ENCODE assay signal across 26 cellular contexts in genomic region chr5:85077581-85077980, GRCh38.
"Had no signal": no experiment of that assay in that cellular context is flagged by ENCODE, and none has a peak within 500 bp of the region (broad histone marks: within the 10 kb centered on the region; RNA-seq: fewer than 3 reads in every experiment).

No MANE protein-coding gene starts in this region.

- H3K36me3 Mint-ChIP-seq: activated naive CD4-positive, alpha-beta T cell treated with anti-CD3 and anti-CD28 coated beads, Interleukin-2, amount 50 U/mL, for 72 hours; stimulated activated naive B cell treated with anti-CD40 and anti-IgM and Interleukin-4, amounts not matched to agents 10 μg/mL and 1 μg/mL and 100 μg/mL, for 72 hours; WTC11 had no signal

- H3K4me3 ChIP-seq: coronary artery, esophagus squamous epithelium, gastroesophageal sphincter, heart left ventricle, lower lobe of right lung, mucosa of descending colon, sigmoid colon, testis, uterus had no signal

- H3K27ac ChIP-seq: coronary artery, esophagus squamous epithelium, gastroesophageal sphincter, heart left ventricle, lower lobe of right lung, sigmoid colon, testis, uterus had no signal

- H3K27ac Mint-ChIP-seq: activated naive CD4-positive, alpha-beta T cell treated with anti-CD3 and anti-CD28 coated beads, Interleukin-2, amount 50 U/mL, for 72 hours; activated T-cell treated with anti-CD3 and anti-CD28 coated beads, Interleukin-2, amount 50 U/mL, for 24 hours; activated T-helper 17 cell treated with anti-CD3 and anti-CD28 coated beads, Interleukin-2, amount 50 U/mL, for 72 hours; endodermal cell; nephron progenitor cell; stimulated activated naive B cell treated with anti-CD40 and anti-IgM and Interleukin-4, amounts not matched to agents 10 μg/mL and 1 μg/mL and 100 μg/mL, for 72 hours; WTC11 had no signal

- H3K9me3 ChIP-seq: esophagus squamous epithelium, gastroesophageal sphincter, lower lobe of right lung, mucosa of descending colon, sigmoid colon, testis, uterus had no signal

- H3K27me3 ChIP-seq: esophagus squamous epithelium, gastroesophageal sphincter, heart left ventricle, sigmoid colon, testis, uterus had no signal

- H3K9me3 Mint-ChIP-seq: activated T-cell treated with anti-CD3 and anti-CD28 coated beads, Interleukin-2, amount 50 U/mL, for 24 hours; activated T-helper 17 cell treated with anti-CD3 and anti-CD28 coated beads, Interleukin-2, amount 50 U/mL, for 72 hours; central memory CD8-positive, alpha-beta T cell; endodermal cell; nephron progenitor cell; stimulated activated naive B cell treated with anti-CD40 and anti-IgM and Interleukin-4, amounts not matched to agents 10 μg/mL and 1 μg/mL and 100 μg/mL, for 72 hours; WTC11 had no signal

- H3K36me3 ChIP-seq: esophagus squamous epithelium, gastroesophageal sphincter, heart left ventricle, lower lobe of right lung, sigmoid colon, uterus had no signal

- DNase-seq: activated CD8-positive, alpha-beta memory T cell treated with anti-CD3 and anti-CD28 coated beads, Interleukin-2, amount 50 U/mL, for 4 hours; activated T-cell treated with anti-CD3 and anti-CD28 coated beads, Interleukin-2, amount 50 U/mL, for 24 hours; endodermal cell; esophagus squamous epithelium; heart left ventricle; islet precursor cell; left cardiac atrium; lower lobe of right lung; mesendoderm; mucosa of descending colon; nephron progenitor cell; occipital lobe; posterior cingulate gyrus; sigmoid colon; stimulated activated CD4-positive, alpha-beta T cell treated with anti-CD3 and anti-CD28 coated beads, Interleukin-2, amount 100 ng/mL, for 48 hours; stimulated activated CD8-positive, alpha-beta memory T cell treated with anti-CD3 and anti-CD28 coated beads, Interleukin-4, amount 100 ng/mL, for 48 hours; stimulated activated naive B cell treated with anti-CD40 and anti-IgM and Interleukin-4, amounts not matched to agents 10 μg/mL and 1 μg/mL and 100 μg/mL, for 72 hours; testis; trophoblast cell; uterus had no signal

- H3K27me3 Mint-ChIP-seq: activated T-cell treated with anti-CD3 and anti-CD28 coated beads, Interleukin-2, amount 50 U/mL, for 24 hours; activated T-helper 17 cell treated with anti-CD3 and anti-CD28 coated beads, Interleukin-2, amount 50 U/mL, for 72 hours; central memory CD8-positive, alpha-beta T cell; stimulated activated naive B cell treated with anti-CD40 and anti-IgM and Interleukin-4, amounts not matched to agents 10 μg/mL and 1 μg/mL and 100 μg/mL, for 72 hours had no signal

- ATAC-seq: activated naive CD4-positive, alpha-beta T cell treated with anti-CD3 and anti-CD28 coated beads, Interleukin-2, amount 50 U/mL, for 72 hours; activated T-helper 17 cell treated with anti-CD3 and anti-CD28 coated beads, Interleukin-2, amount 50 U/mL, for 72 hours; gastroesophageal sphincter; heart left ventricle; left cardiac atrium; lower lobe of right lung; mucosa of descending colon; stimulated activated naive B cell treated with anti-CD40 and anti-IgM and Interleukin-4, amounts not matched to agents 10 μg/mL and 1 μg/mL and 100 μg/mL, for 72 hours; WTC11 had no signal

- H3K4me3 Mint-ChIP-seq: activated T-cell treated with anti-CD3 and anti-CD28 coated beads, Interleukin-2, amount 50 U/mL, for 24 hours; activated T-helper 17 cell treated with anti-CD3 and anti-CD28 coated beads, Interleukin-2, amount 50 U/mL, for 72 hours; central memory CD8-positive, alpha-beta T cell; endodermal cell; nephron progenitor cell; stimulated activated naive B cell treated with anti-CD40 and anti-IgM and Interleukin-4, amounts not matched to agents 10 μg/mL and 1 μg/mL and 100 μg/mL, for 72 hours; WTC11 had no signal

- H3K4me1 ChIP-seq: esophagus squamous epithelium, gastroesophageal sphincter, heart left ventricle, lower lobe of right lung, sigmoid colon, testis, uterus had no signal

- H3K4me1 Mint-ChIP-seq: activated T-helper 17 cell treated with anti-CD3 and anti-CD28 coated beads, Interleukin-2, amount 50 U/mL, for 72 hours; central memory CD8-positive, alpha-beta T cell; endodermal cell; nephron progenitor cell; stimulated activated naive B cell treated with anti-CD40 and anti-IgM and Interleukin-4, amounts not matched to agents 10 μg/mL and 1 μg/mL and 100 μg/mL, for 72 hours; WTC11 had no signal
